Comparison of ENCODE assay signal across 8 cellular contexts in genomic region chr5:132737982-132738770, GRCh38. TPM values are rescaled to one million over a fixed set of nuclear protein-coding genes. Genes with fewer than 3 reads are reported as not detected.
A peak's percentile ranks its signal among the peaks of the same experiment; 100 is the strongest.
DNase-seq lines count a peak whose midpoint lies in the region; ATAC-seq and TF ChIP-seq lines count a peak whose summit lies in the region.

No MANE protein-coding gene starts in this region.

- peaks cover 30% of the 10 kb centered on the region for H3K4me1 Mint-ChIP-seq in CD8-positive, alpha-beta T cell (ENCODE audit: low read depth)

- no peak overlapping the region for H3K23ac ChIP-seq in neuronal stem cell (ENCODE audit: low read depth, low read length, poor library complexity)

- no peak overlapping the region for H2AK5ac ChIP-seq in neuronal stem cell (ENCODE audit: low read depth, low read length)

- H4K8ac ChIP-seq in neuronal stem cell (ENCODE audit: low read depth, low read length) = no peak overlapping the region

- intact Hi-C loops in CD8-positive, alpha-beta T cell (cut with DNase I, micrococcal nuclease) = loop anchor here (1.0 to 10.0 kb wide), 11 partner anchors 9 to 1566 kb away; partner anchors contain the start of genes CCNI2 (in 2 of the 2), GDF9 (in 2 of the 2), HSPA4 (in 2 of the 2) and RAD50 (in 2 of the 2)

- no peak overlapping the region for H2BK12ac ChIP-seq in neuronal stem cell (ENCODE audit: low read length)

- DNase-seq in CD8-positive, alpha-beta T cell = no peak
- no peak for DNase-seq in MG63
- no peak for DNase-seq in choroid plexus epithelial cell (ENCODE audit: low read depth)
- no peak for DNase-seq in neuronal stem cell (ENCODE audit: low spot score)
- DNase-seq in stimulated activated CD8-positive, alpha-beta memory T cell treated with anti-CD3 and anti-CD28 coated beads, Interleukin-4, amount 100 ng/mL, for 48 hours = no peak
- no peak for DNase-seq in NAMALWA (ENCODE audit: low spot score)
- DNase-seq in middle frontal gyrus (ENCODE audit: extremely low spot score, low spot score) = no peak
- DNase-seq in SKM-1 treated with dmso at 0.1 percent for 144 hours (lab: John Stamatoyannopoulos, UW; ENCODE audit: unreplicated experiment) = no peak

- H3K4me3 ChIP-seq in CD8-positive, alpha-beta T cell (ENCODE audit: low read depth, low read length) = no peak overlapping the region
- H3K4me3 ChIP-seq in MG63 = peak overlapping the region; percentile 94
- peak overlapping the region; percentile 97 for H3K4me3 ChIP-seq in choroid plexus epithelial cell (ENCODE audit: low read depth, low read length)
- peak overlapping the region in 1 of 2 donors; percentile 78 for H3K4me3 ChIP-seq in neuronal stem cell (ENCODE audit: low read length in 2 of 2)

- peaks cover 8% of the 10 kb centered on the region for H3K36me3 Mint-ChIP-seq in CD8-positive, alpha-beta T cell

- H2BK5ac ChIP-seq in neuronal stem cell (ENCODE audit: low read length) = no peak overlapping the region

- no peak overlapping the region for H3K9ac ChIP-seq in neuronal stem cell (ENCODE audit: low read depth, low read length, poor library complexity)

- no peak for TF ChIP-seq CTCF in CD8-positive, alpha-beta T cell (IDR thresholded peaks at IDR 0.05)
- no peak for TF ChIP-seq CTCF in choroid plexus epithelial cell (conservative IDR thresholded peaks at IDR 0.05; ENCODE audit: low read depth, low read length)

- no peak overlapping the region for H2BK15ac ChIP-seq in neuronal stem cell (ENCODE audit: low read length)

- no peak overlapping the region for H3K14ac ChIP-seq in neuronal stem cell (ENCODE audit: low read length)

- no peaks in the 10 kb centered on the region for H3K27me3 ChIP-seq in CD8-positive, alpha-beta T cell (ENCODE audit: insufficient read depth, low read length)
- peaks cover 4% of the 10 kb centered on the region for H3K27me3 ChIP-seq in MG63
- no peaks in the 10 kb centered on the region for H3K27me3 ChIP-seq in neuronal stem cell (ENCODE audit: control insufficient read depth in 3 of 3, insufficient read depth in 3 of 3, low read depth in 1 of 3, low read length in 3 of 3)

- no peaks in the 10 kb centered on the region for H3K9me3 ChIP-seq in CD8-positive, alpha-beta T cell (ENCODE audit: low read length)
- no peaks in the 10 kb centered on the region; the same call in 1 of the 2 replicates for H3K9me3 ChIP-seq in MG63
- no peaks in the 10 kb centered on the region for H3K9me3 ChIP-seq in neuronal stem cell (replicated peaks in 1 of 2; ENCODE audit: control insufficient read depth in 2 of 2, insufficient read depth in 1 of 2, low read depth in 1 of 2, low read length in 2 of 2)

- ATAC-seq in CD8-positive, alpha-beta T cell = no peak

- H3K4ac ChIP-seq in neuronal stem cell (ENCODE audit: low read length) = no peak overlapping the region

- peak overlapping the region; percentile 94 for H3K4me3 Mint-ChIP-seq in CD8-positive, alpha-beta T cell

- peak overlapping the region; percentile 100 for H2AFZ ChIP-seq in neuronal stem cell (ENCODE audit: low read length)

- no peaks in the 10 kb centered on the region for H3K79me1 ChIP-seq in neuronal stem cell (ENCODE audit: low read depth, low read length)

- H4K91ac ChIP-seq in neuronal stem cell (ENCODE audit: low read depth, low read length, poor library complexity) = no peak overlapping the region

- WGBS in neuronal stem cell (ENCODE audit: extremely low coverage in 2 of 2, insufficient read length in 2 of 2, insufficient replicate concordance in 1 of 2), 2 donors = no CpG with 5 or more reads among the region's 10 CpGs

- H3K4me1 ChIP-seq in CD8-positive, alpha-beta T cell (ENCODE audit: insufficient read depth, low read length) = peaks cover 15% of the 10 kb centered on the region
- peaks cover 4 to 5% of the 10 kb centered on the region in 2 donors for H3K4me1 ChIP-seq in neuronal stem cell (ENCODE audit: control insufficient read depth in 2 of 2, insufficient read depth in 1 of 2, low read depth in 1 of 2, low read length in 2 of 2)

- H3K4me2 ChIP-seq in neuronal stem cell (ENCODE audit: insufficient read depth, low read length, poor library complexity, severe bottlenecking) = peak overlapping the region; percentile 29

- H3K36me3 ChIP-seq in CD8-positive, alpha-beta T cell (ENCODE audit: insufficient read depth, low read length) = no peaks in the 10 kb centered on the region
- H3K36me3 ChIP-seq in MG63 = peaks cover 6% of the 10 kb centered on the region; the same call in 1 of the 2 replicates
- peaks cover 0 to 9% of the 10 kb centered on the region in 2 donors for H3K36me3 ChIP-seq in neuronal stem cell (replicated peaks in 1 of 2; ENCODE audit: control insufficient read depth in 2 of 2, insufficient read depth in 2 of 2, low read length in 2 of 2)

- no peaks in the 10 kb centered on the region for H3K9me3 Mint-ChIP-seq in CD8-positive, alpha-beta T cell

- peak overlapping the region; percentile 93 for H3K27ac Mint-ChIP-seq in CD8-positive, alpha-beta T cell

- no peaks in the 10 kb centered on the region for H3K27me3 Mint-ChIP-seq in CD8-positive, alpha-beta T cell (ENCODE audit: low read depth)

- H3K18ac ChIP-seq in neuronal stem cell (ENCODE audit: low read length) = no peak overlapping the region

- POLR2A ChIA-PET in CD8-positive, alpha-beta T cell (lab: Charles Lee) = interaction anchor here (0.8 to 2.6 kb wide), 8 partner anchors 9 to 248 kb away, joined by 3 to 33 read pairs (median 4); partner anchors contain the start of genes AFF4, CCNI2, IRF1 and RAD50

- no peak overlapping the region for H2BK120ac ChIP-seq in neuronal stem cell (ENCODE audit: low read depth, low read length)

- CTCF ChIA-PET in CD8-positive, alpha-beta T cell (lab: Charles Lee) = interaction anchor here (0.9 to 2.5 kb wide), 3 partner anchors 9 to 352 kb away, joined by 3 to 8 read pairs (median 5); partner anchors contain the start of gene CCNI2

- H3K27ac ChIP-seq in CD8-positive, alpha-beta T cell (ENCODE audit: low read depth, low read length) = peak overlapping the region; percentile 83
- no peak overlapping the region for H3K27ac ChIP-seq in neuronal stem cell (replicated peaks; ENCODE audit: low read length)

RNA-seq across cellular contexts. Expression of gene KIF3A, which starts 0.8 kb away (rescaled TPM):
- 10 to 100 TPM; 13.0 to 14.8 TPM for total RNA-seq in CD8-positive, alpha-beta T cell
- 5.3 and 6.2 TPM in 2 replicates for total RNA-seq in MG63 (2014; rRNA removed; shearing (Covaris generic); ENCODE audit: low replicate concordance)
- polyA plus RNA-seq in neuronal stem cell (2013, experiment 1 of 2) = 15.7 TPM
- polyA plus RNA-seq in neuronal stem cell (2013, experiment 2 of 2) = 17.9 TPM

RNA-seq across cellular contexts. Expression of gene CCNI2, which starts 9.1 kb away (rescaled TPM):
- total RNA-seq in CD8-positive, alpha-beta T cell = 1 to 10 TPM; 4.4 to 6.3 TPM
- total RNA-seq in MG63 (2014; rRNA removed; shearing (Covaris generic); ENCODE audit: low replicate concordance) = 0.27 TPM in 1 of 2 replicates, not detected in the other
- polyA plus RNA-seq in neuronal stem cell (2013, experiment 1 of 2) = 0.17 TPM
- polyA plus RNA-seq in neuronal stem cell (2013, experiment 2 of 2) = 0.14 TPM

RNA-seq across cellular contexts. Expression of gene SEPTIN8, which starts 38.9 kb away (rescaled TPM):
- total RNA-seq in CD8-positive, alpha-beta T cell = 1 to 10 TPM; 5.3 to 6.8 TPM
- total RNA-seq in MG63 (2014; rRNA removed; shearing (Covaris generic); ENCODE audit: low replicate concordance) = 36.9 and 53.8 TPM in 2 replicates
- polyA plus RNA-seq in neuronal stem cell (2013, experiment 1 of 2) = 53.7 TPM
- 53.2 TPM for polyA plus RNA-seq in neuronal stem cell (2013, experiment 2 of 2)
